Comparison of ENCODE assay signal across 31 cellular contexts in genomic region chr4:183147983-183148382, GRCh38.
"Had no signal": no experiment of that assay in that cellular context is flagged by ENCODE, and none has a peak within 500 bp of the region (broad histone marks: within the 10 kb centered on the region; RNA-seq: fewer than 3 reads in every experiment).

No MANE protein-coding gene starts in this region.

- H3K27ac ChIP-seq: neural progenitor cell, ovary, parathyroid adenoma, psoas muscle, skin epidermis, spleen, suprapubic skin, testis, tibial artery, transverse colon, upper lobe of right lung, uterus had no signal

- H3K9me3 ChIP-seq: ovary, psoas muscle, spleen, suprapubic skin, testis, tibial artery, transverse colon, upper lobe of right lung, uterus had no signal

- H3K4me1 ChIP-seq: parathyroid adenoma had no signal

- H3K27me3 Mint-ChIP-seq: progenitor cell of endocrine pancreas; stimulated activated memory B cell treated with anti-CD40 and anti-IgM and Interleukin-4, amounts not matched to agents 10 μg/mL and 1 μg/mL and 100 μg/mL, for 72 hours; stimulated activated naive CD8-positive, alpha-beta T cell treated with anti-CD3 and anti-CD28 coated beads, Interleukin-15, amount 100 ng/mL, for 72 hours; type B pancreatic cell had no signal

- H3K9me3 Mint-ChIP-seq: natural killer cell; nephron; stimulated activated memory B cell treated with anti-CD40 and anti-IgM and Interleukin-4, amounts not matched to agents 10 μg/mL and 1 μg/mL and 100 μg/mL, for 72 hours; stimulated activated naive CD8-positive, alpha-beta T cell treated with anti-CD3 and anti-CD28 coated beads, Interleukin-15, amount 100 ng/mL, for 72 hours; type B pancreatic cell had no signal

- H3K36me3 Mint-ChIP-seq: natural killer cell; neural progenitor cell; stimulated activated memory B cell treated with anti-CD40 and anti-IgM and Interleukin-4, amounts not matched to agents 10 μg/mL and 1 μg/mL and 100 μg/mL, for 72 hours; type B pancreatic cell had no signal

- H2AFZ ChIP-seq: neural progenitor cell, parathyroid adenoma had no signal

- H3K27me3 ChIP-seq: neural progenitor cell, ovary, spleen, suprapubic skin, testis, tibial artery, transverse colon, upper lobe of right lung, uterus had no signal

- H3K4me1 Mint-ChIP-seq: stimulated activated memory B cell treated with anti-CD40 and anti-IgM and Interleukin-4, amounts not matched to agents 10 μg/mL and 1 μg/mL and 100 μg/mL, for 72 hours; stimulated activated naive CD8-positive, alpha-beta T cell treated with anti-CD3 and anti-CD28 coated beads, Interleukin-15, amount 100 ng/mL, for 72 hours had no signal

- H3K36me3 ChIP-seq: neural progenitor cell, ovary, spleen, suprapubic skin, tibial artery, transverse colon, upper lobe of right lung, uterus had no signal

- H3K27ac Mint-ChIP-seq: natural killer cell; nephron; neural progenitor cell; progenitor cell of endocrine pancreas; stimulated activated memory B cell treated with anti-CD40 and anti-IgM and Interleukin-4, amounts not matched to agents 10 μg/mL and 1 μg/mL and 100 μg/mL, for 72 hours; stimulated activated naive CD8-positive, alpha-beta T cell treated with anti-CD3 and anti-CD28 coated beads, Interleukin-15, amount 100 ng/mL, for 72 hours; type B pancreatic cell had no signal

- DNase-seq: natural killer cell; occipital lobe; ovary; posterior cingulate gyrus; psoas muscle; right cardiac atrium; spleen; stimulated activated CD4-positive, alpha-beta T cell treated with anti-CD3 and anti-CD28 coated beads, Interleukin-12 subunit alpha, Interleukin-12 subunit beta, amount 100 ng/mL, for 4 hours; stimulated activated CD4-positive, alpha-beta T cell treated with anti-CD3 and anti-CD28 coated beads, Interleukin-1b, Interleukin-23, amount 100 ng/mL, for 48 hours; stimulated activated CD4-positive, alpha-beta T cell treated with anti-CD3 and anti-CD28 coated beads, Interleukin-4, amount 100 ng/mL, for 1 hour; stimulated activated CD4-positive, alpha-beta T cell treated with anti-CD3 and anti-CD28 coated beads, Interleukin-4, amount 100 ng/mL, for 4 hours; stimulated activated CD8-positive, alpha-beta memory T cell treated with anti-CD3 and anti-CD28 coated beads, Interleukin-4, amount 100 ng/mL, for 48 hours; stimulated activated naive CD4-positive, alpha-beta T cell; stimulated activated naive CD8-positive, alpha-beta T cell treated with anti-CD3 and anti-CD28 coated beads, Interleukin-15, amount 100 ng/mL, for 72 hours; stimulated activated naive CD8-positive, alpha-beta T cell treated with anti-CD3 and anti-CD28 coated beads, Interleukin-15, Interleukin-2, amounts not matched to agents 100 U/mL and 50 U/mL, for 24 hours; substantia nigra; testis; tibial artery; transverse colon; upper lobe of right lung; uterus had no signal

- H3K4me3 Mint-ChIP-seq: natural killer cell; nephron; neural progenitor cell; stimulated activated memory B cell treated with anti-CD40 and anti-IgM and Interleukin-4, amounts not matched to agents 10 μg/mL and 1 μg/mL and 100 μg/mL, for 72 hours; stimulated activated naive CD8-positive, alpha-beta T cell treated with anti-CD3 and anti-CD28 coated beads, Interleukin-15, amount 100 ng/mL, for 72 hours; type B pancreatic cell had no signal

- ATAC-seq: natural killer cell; psoas muscle; right cardiac atrium; sciatic nerve; stimulated activated memory B cell treated with anti-CD40 and anti-IgM and Interleukin-4, amounts not matched to agents 10 μg/mL and 1 μg/mL and 100 μg/mL, for 72 hours; stimulated activated naive CD8-positive, alpha-beta T cell treated with anti-CD3 and anti-CD28 coated beads, Interleukin-15, amount 100 ng/mL, for 72 hours; stimulated activated naive CD8-positive, alpha-beta T cell treated with anti-CD3 and anti-CD28 coated beads, Interleukin-15, Interleukin-2, amounts not matched to agents 100 U/mL and 50 U/mL, for 24 hours; upper lobe of right lung had no signal

- H3K4me3 ChIP-seq: neural progenitor cell, ovary, psoas muscle, skin epidermis, smooth muscle cell, spleen, suprapubic skin, testis, tibial artery, transverse colon, upper lobe of right lung, uterus had no signal

- H3K9ac ChIP-seq: neural progenitor cell, parathyroid adenoma had no signal

- H3K4me2 ChIP-seq: neural progenitor cell, smooth muscle cell had no signal
